1 cellular context compared by ENCODE assay signal in the genomic region with DNA sequence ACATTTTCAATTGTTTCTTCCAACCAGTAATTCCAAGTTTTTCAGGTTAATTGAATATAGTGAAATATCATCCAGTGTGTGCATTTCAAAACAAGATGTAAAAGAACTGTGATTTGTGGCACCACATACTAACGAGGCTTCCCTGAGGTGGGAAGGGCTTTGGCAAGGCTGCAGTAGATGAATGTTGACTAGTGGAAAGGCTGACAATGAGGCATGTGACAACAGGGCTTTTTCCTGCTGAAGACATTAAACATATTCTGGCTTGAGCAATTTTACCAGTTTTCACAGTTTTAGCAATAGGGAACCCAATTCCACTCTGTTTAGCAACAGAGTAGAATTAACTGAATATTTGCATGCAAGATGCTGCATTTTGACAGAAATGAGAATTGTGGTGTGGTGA.
TF ChIP-seq lines count a peak whose summit lies in the region.

No MANE protein-coding gene starts in this region.

TF ChIP-seq in WTC11, 78 proteins besides CTCF, POLR2A, EP300 and RAD21 (continued from another document):
- TF ChIP-seq, protein P1, sequence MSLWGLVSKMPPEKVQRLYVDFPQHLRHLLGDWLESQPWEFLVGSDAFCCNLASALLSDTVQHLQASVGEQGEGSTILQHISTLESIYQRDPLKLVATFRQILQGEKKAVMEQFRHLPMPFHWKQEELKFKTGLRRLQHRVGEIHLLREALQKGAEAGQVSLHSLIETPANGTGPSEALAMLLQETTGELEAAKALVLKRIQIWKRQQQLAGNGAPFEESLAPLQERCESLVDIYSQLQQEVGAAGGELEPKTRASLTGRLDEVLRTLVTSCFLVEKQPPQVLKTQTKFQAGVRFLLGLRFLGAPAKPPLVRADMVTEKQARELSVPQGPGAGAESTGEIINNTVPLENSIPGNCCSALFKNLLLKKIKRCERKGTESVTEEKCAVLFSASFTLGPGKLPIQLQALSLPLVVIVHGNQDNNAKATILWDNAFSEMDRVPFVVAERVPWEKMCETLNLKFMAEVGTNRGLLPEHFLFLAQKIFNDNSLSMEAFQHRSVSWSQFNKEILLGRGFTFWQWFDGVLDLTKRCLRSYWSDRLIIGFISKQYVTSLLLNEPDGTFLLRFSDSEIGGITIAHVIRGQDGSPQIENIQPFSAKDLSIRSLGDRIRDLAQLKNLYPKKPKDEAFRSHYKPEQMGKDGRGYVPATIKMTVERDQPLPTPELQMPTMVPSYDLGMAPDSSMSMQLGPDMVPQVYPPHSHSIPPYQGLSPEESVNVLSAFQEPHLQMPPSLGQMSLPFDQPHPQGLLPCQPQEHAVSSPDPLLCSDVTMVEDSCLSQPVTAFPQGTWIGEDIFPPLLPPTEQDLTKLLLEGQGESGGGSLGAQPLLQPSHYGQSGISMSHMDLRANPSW (CRISPR knock-in tag; conservative IDR thresholded peaks at IDR 0.05; ENCODE audit: low read depth): no peak
- TF ChIP-seq, protein P2, sequence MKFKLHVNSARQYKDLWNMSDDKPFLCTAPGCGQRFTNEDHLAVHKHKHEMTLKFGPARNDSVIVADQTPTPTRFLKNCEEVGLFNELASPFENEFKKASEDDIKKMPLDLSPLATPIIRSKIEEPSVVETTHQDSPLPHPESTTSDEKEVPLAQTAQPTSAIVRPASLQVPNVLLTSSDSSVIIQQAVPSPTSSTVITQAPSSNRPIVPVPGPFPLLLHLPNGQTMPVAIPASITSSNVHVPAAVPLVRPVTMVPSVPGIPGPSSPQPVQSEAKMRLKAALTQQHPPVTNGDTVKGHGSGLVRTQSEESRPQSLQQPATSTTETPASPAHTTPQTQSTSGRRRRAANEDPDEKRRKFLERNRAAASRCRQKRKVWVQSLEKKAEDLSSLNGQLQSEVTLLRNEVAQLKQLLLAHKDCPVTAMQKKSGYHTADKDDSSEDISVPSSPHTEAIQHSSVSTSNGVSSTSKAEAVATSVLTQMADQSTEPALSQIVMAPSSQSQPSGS (CRISPR knock-in tag; IDR thresholded peaks at IDR 0.05; ENCODE audit: borderline replicate concordance, low read depth): no peak
